ENCODE assay signal across 10 cellular contexts in genomic region chr18:77123313-77124231, GRCh38. TPM values are rescaled to one million over a fixed set of nuclear protein-coding genes. Genes with fewer than 3 reads are reported as not detected.
DNase-seq lines count a peak whose midpoint lies in the region; ATAC-seq and TF ChIP-seq lines count a peak whose summit lies in the region.
"Had no signal": no experiment of that assay in that cellular context is flagged by ENCODE, and none has a peak within 500 bp of the region (broad histone marks: within the 10 kb centered on the region; RNA-seq: fewer than 3 reads in every experiment).

No MANE protein-coding gene starts in this region.

- H3K27ac Mint-ChIP-seq in CD8-positive, alpha-beta T cell: peak overlapping the region; percentile 89
- peak overlapping the region; percentile 95 for H3K27ac Mint-ChIP-seq in activated T-cell treated with anti-CD3 and anti-CD28 coated beads, Interleukin-2, amount 50 U/mL, for 24 hours

- no peak overlapping the region for H3K27ac ChIP-seq in CD8-positive, alpha-beta T cell (ENCODE audit: low read depth, low read length)

- peak in 1 of 7 experiments; percentile 47 for DNase-seq in CD8-positive, alpha-beta T cell
- peak; percentile 54 for DNase-seq in H7
- peak; percentile 44 for DNase-seq in activated T-cell treated with anti-CD3 and anti-CD28 coated beads, Interleukin-2, amount 50 U/mL, for 24 hours
- peak; percentile 79 for DNase-seq in mesenteric fat pad (ENCODE audit: low spot score)
- no peak for DNase-seq in pons (ENCODE audit: low spot score)
- no peak for DNase-seq in stimulated activated CD4-positive, alpha-beta T cell treated with anti-CD3 and anti-CD28 coated beads, Interleukin-4, amount 100 ng/mL, for 24 hours
- DNase-seq: NCI-H1105, NCI-H82 had no signal

- peaks cover 92% of the 10 kb centered on the region for H3K4me1 Mint-ChIP-seq in CD8-positive, alpha-beta T cell (ENCODE audit: low read depth)
- peaks cover 97% of the 10 kb centered on the region for H3K4me1 Mint-ChIP-seq in activated T-cell treated with anti-CD3 and anti-CD28 coated beads, Interleukin-2, amount 50 U/mL, for 24 hours (ENCODE audit: low read depth)

- TF ChIP-seq CTCF in CD8-positive, alpha-beta T cell (IDR thresholded peaks at IDR 0.05): no peak

- no peak overlapping the region for H3K4me3 ChIP-seq in CD8-positive, alpha-beta T cell (ENCODE audit: low read depth, low read length)
- H3K4me3 ChIP-seq in H7 (ENCODE audit: insufficient read depth, low read depth, low read length): no peak overlapping the region

- intact Hi-C loops in CD8-positive, alpha-beta T cell (cut with DNase I, micrococcal nuclease): loop anchor here (1.0 to 10.0 kb wide), 4 partner anchors 8 to 629 kb away; partner anchors contain the start of gene ZNF516 (in 1 of the 2)

- H3K36me3 ChIP-seq in CD8-positive, alpha-beta T cell (ENCODE audit: insufficient read depth, low read length): no peaks in the 10 kb centered on the region
- H3K36me3 ChIP-seq in H7 (replicated peaks; ENCODE audit: control insufficient read depth, insufficient read depth, low read length): no peaks in the 10 kb centered on the region

- H3K9me3 Mint-ChIP-seq in CD8-positive, alpha-beta T cell: no peaks in the 10 kb centered on the region
- H3K9me3 Mint-ChIP-seq in activated T-cell treated with anti-CD3 and anti-CD28 coated beads, Interleukin-2, amount 50 U/mL, for 24 hours: no peaks in the 10 kb centered on the region

- no peaks in the 10 kb centered on the region for H3K9me3 ChIP-seq in CD8-positive, alpha-beta T cell (ENCODE audit: low read length)

- H3K4me3 Mint-ChIP-seq in CD8-positive, alpha-beta T cell: peak overlapping the region; percentile 72
- H3K4me3 Mint-ChIP-seq in activated T-cell treated with anti-CD3 and anti-CD28 coated beads, Interleukin-2, amount 50 U/mL, for 24 hours: peak overlapping the region; percentile 75

- H3K27me3 ChIP-seq in CD8-positive, alpha-beta T cell (ENCODE audit: insufficient read depth, low read length): no peaks in the 10 kb centered on the region
- H3K27me3 ChIP-seq in H7 (ENCODE audit: control insufficient read depth, insufficient read depth, low read length): no peaks in the 10 kb centered on the region; the same call in 1 of the 2 replicates

- H3K36me3 Mint-ChIP-seq in CD8-positive, alpha-beta T cell: peaks cover 47% of the 10 kb centered on the region
- H3K36me3 Mint-ChIP-seq in activated T-cell treated with anti-CD3 and anti-CD28 coated beads, Interleukin-2, amount 50 U/mL, for 24 hours (ENCODE audit: low read depth): peaks cover 67% of the 10 kb centered on the region

- no peaks in the 10 kb centered on the region for H3K27me3 Mint-ChIP-seq in CD8-positive, alpha-beta T cell (ENCODE audit: low read depth)
- H3K27me3 Mint-ChIP-seq in activated T-cell treated with anti-CD3 and anti-CD28 coated beads, Interleukin-2, amount 50 U/mL, for 24 hours: no peaks in the 10 kb centered on the region

- CTCF ChIA-PET in CD8-positive, alpha-beta T cell (lab: Charles Lee): interaction anchor here (0.7 to 3.9 kb wide), 11 partner anchors 8 to 140 kb away, joined by 3 to 22 read pairs (median 3); no protein-coding TSS in a partner anchor

- POLR2A ChIA-PET in CD8-positive, alpha-beta T cell (lab: Charles Lee): interaction anchor here (0.5 to 5.4 kb wide), 15 partner anchors 8 to 184 kb away, joined by 3 to 34 read pairs (median 4); partner anchors contain the start of gene MBP

- ATAC-seq in CD8-positive, alpha-beta T cell: no peak
- ATAC-seq in HG02623 (IDR thresholded peaks at IDR 0.05; ENCODE audit: unreplicated experiment) (no peak), HG03565 (IDR thresholded peaks at IDR 0.05; ENCODE audit: unreplicated experiment) (no peak)

- H3K4me1 ChIP-seq in CD8-positive, alpha-beta T cell (ENCODE audit: insufficient read depth, low read length): peaks cover 85% of the 10 kb centered on the region

RNA-seq across cellular contexts. Expression of gene MBP, which starts 9.0 kb away (rescaled TPM):
- 10 to 100 TPM; 67.9 to 70.7 TPM for total RNA-seq in CD8-positive, alpha-beta T cell
- total RNA-seq in H7 (2014; rRNA removed; shearing (Covaris generic)): 4.5 and 8.6 TPM in 2 replicates
- 45.2 TPM for total RNA-seq in mesenteric fat pad

Comparison
In these comparisons a context has a peak if more than half of its experiments do, and no peak if none do; other contexts are left out.
1. DNase-seq: peak in H7 (single experiment), activated T-cell treated with anti-CD3 and anti-CD28 coated beads, Interleukin-2, amount 50 U/mL, for 24 hours (single experiment) and mesenteric fat pad (single experiment); none in pons (single experiment) and stimulated activated CD4-positive, alpha-beta T cell treated with anti-CD3 and anti-CD28 coated beads, Interleukin-4, amount 100 ng/mL, for 24 hours (single experiment).